In genomic region chr10:79243211-79244067, GRCh38 we compare ENCODE assay signal across 8 cellular contexts.
DNase-seq lines count a peak whose midpoint lies in the region; ATAC-seq and TF ChIP-seq lines count a peak whose summit lies in the region.

No MANE protein-coding gene starts in this region.

- peaks cover 58% of the 10 kb centered on the region for H3K27me3 Mint-ChIP-seq in WTC11 (ENCODE audit: low read depth)

- TF ChIP-seq POLR2A in lower leg skin (IDR thresholded peaks at IDR 0.05) = no peak

- TF ChIP-seq CTCF in WTC11 (IDR thresholded peaks at IDR 0.05) = no peak
- TF ChIP-seq CTCF in lower leg skin (IDR thresholded peaks at IDR 0.05) = no peak

- peak overlapping the region; percentile 94 for H3K27ac ChIP-seq in caudate nucleus (ENCODE audit: low read depth, low read length)

- H3K4me1 Mint-ChIP-seq in WTC11 = peaks cover 46% of the 10 kb centered on the region

- POLR2A ChIA-PET in WTC11 (lab: Charles Lee) = interaction anchor here (1.7 kb wide), 1 partner anchor 14 kb away, joined by 6 read pairs; no protein-coding TSS in a partner anchor

- intact Hi-C loops in lower leg skin (cut with DNase I; ENCODE audit: low total_unique reads) = no loop called here

- DNase-seq in C1 segment of cervical spinal cord (lab: John Stamatoyannopoulos, UW) (peak in 10 of 14 donors; percentile 44 to 81 (median 58)), GM19240 (ENCODE audit: insufficient read length, low spot score) (peak; percentile 77), WTC11 (ENCODE audit: low spot score) (peak; percentile 70), caudate nucleus (lab: John Stamatoyannopoulos, UW) (peak in 51 of 61 donors; percentile 35 to 81 (median 56)), lower leg skin (ENCODE audit: low spot score in 2 of 2) (no peak), NCI-H524 treated with DMSO at 0.1 percent for 48 hours (lab: John Stamatoyannopoulos, UW) (no peak)
- peak; percentile 35 to 64 (median 48) for DNase-seq in stimulated activated CD4-positive, alpha-beta T cell treated with anti-CD3 and anti-CD28 coated beads, TNF-alpha, amount 100 ng/mL, for 48 hours (ENCODE audit: low read depth in 3 of 3)

- H3K27ac Mint-ChIP-seq in WTC11 = no peak overlapping the region

- WGBS in lower leg skin, 2 donors = 15 to 24% methylated on average over 11 to 30 of the region's 117 CpGs

- ATAC-seq in HG03439 (IDR thresholded peaks at IDR 0.05; ENCODE audit: unreplicated experiment) (peak; percentile 41), WTC11 (peak; percentile 14)

- H3K9me3 Mint-ChIP-seq in WTC11 = no peaks in the 10 kb centered on the region

- CTCF ChIA-PET in WTC11 (lab: Charles Lee) = interaction anchor here (0.6 to 1.6 kb wide), 4 partner anchors 13 to 256 kb away, joined by 3 to 5 read pairs (median 4); no protein-coding TSS in a partner anchor

- peak overlapping the region; percentile 65 for H3K4me3 Mint-ChIP-seq in WTC11

- H3K4me3 ChIP-seq in lower leg skin (ENCODE audit: low read depth, poor library complexity, severe bottlenecking) = peak overlapping the region; percentile 16

- H3K36me3 Mint-ChIP-seq in WTC11 = no peaks in the 10 kb centered on the region

TF ChIP-seq in WTC11, 78 proteins besides CTCF, POLR2A, EP300 and RAD21:
- TF ChIP-seq NFE2L1 (CRISPR knock-in tag; IDR thresholded peaks at IDR 0.05) = no peak
- no peak for TF ChIP-seq MYBL2 (CRISPR knock-in tag; IDR thresholded peaks at IDR 0.05)
- TF ChIP-seq CREM (CRISPR knock-in tag; IDR thresholded peaks at IDR 0.05) = 0 out of 2 replicates have a peak, but pooled peaks have one; percentile 34
- TF ChIP-seq ZBTB43 (CRISPR knock-in tag; IDR thresholded peaks at IDR 0.05) = 0 out of 2 replicates have a peak, but pooled peaks have one; percentile 26
- no peak for TF ChIP-seq ZNF532 (CRISPR knock-in tag; IDR thresholded peaks at IDR 0.05; ENCODE audit: borderline replicate concordance)

Comparison
In these comparisons a context has a peak if more than half of its experiments do, and no peak if none do; other contexts are left out.
1. DNase-seq: peak in C1 segment of cervical spinal cord (10 of 14), GM19240 (single experiment), WTC11 (single experiment), caudate nucleus (51 of 61) and stimulated activated CD4-positive, alpha-beta T cell treated with anti-CD3 and anti-CD28 coated beads, TNF-alpha, amount 100 ng/mL, for 48 hours (3 of 3); none in lower leg skin (0 of 2) and NCI-H524 treated with DMSO at 0.1 percent for 48 hours (single experiment).